ENCODE assay signal across 21 cellular contexts in genomic region chr5:6282360-6282759, GRCh38.
DNase-seq lines count a peak whose midpoint lies in the region; ATAC-seq, FAIRE-seq and TF ChIP-seq lines count a peak whose summit lies in the region.
"Had no signal": no experiment of that assay in that cellular context is flagged by ENCODE, and none has a peak within 500 bp of the region (broad histone marks: within the 10 kb centered on the region; RNA-seq: fewer than 3 reads in every experiment).

No MANE protein-coding gene starts in this region.

- no peak for TF ChIP-seq EP300 in A549 (IDR thresholded peaks at IDR 0.05)
- no peak for TF ChIP-seq EP300 in K562 (IDR thresholded peaks at IDR 0.05; ENCODE audit: low read length)

- H3K4me3 ChIP-seq in A549: no peak overlapping the region
- H3K4me3 ChIP-seq in IMR-90 (ENCODE audit: insufficient read depth, low read depth, low read length): no peak overlapping the region
- no peak overlapping the region for H3K4me3 ChIP-seq in K562
- H3K4me3 ChIP-seq: BLaER1 treated with 17β-estradiol and CSF1 and Interleukin-3, amounts not matched to agents 10 nM and 100 nM had no signal

- TF ChIP-seq CTCF in A549 (IDR thresholded peaks at IDR 0.05) (no peak), IMR-90 (conservative IDR thresholded peaks at IDR 0.05; ENCODE audit: low read depth, low read length) (no peak), K562 (IDR thresholded peaks at IDR 0.05 in 2 of 3, conservative IDR thresholded peaks at IDR 0.05 in 1 of 3; ENCODE audit: insufficient read depth in 2 of 3, low read depth in 1 of 3, low read length in 3 of 3) (no peak), nephron progenitor cell (IDR thresholded peaks at IDR 0.05) (no peak)

- H3K9ac ChIP-seq in IMR-90 (ENCODE audit: low read depth, low read length) (no peak overlapping the region), K562 (ENCODE audit: insufficient read depth in 1 of 2, low read depth in 2 of 2, low read length in 2 of 2) (no peak overlapping the region)
- H3K9ac ChIP-seq: BLaER1 treated with 17β-estradiol and CSF1 and Interleukin-3, amounts not matched to agents 10 nM and 100 nM had no signal

- TF ChIP-seq POLR2A in A549 (IDR thresholded peaks at IDR 0.05; ENCODE audit: low read length) (no peak), IMR-90 (IDR thresholded peaks at IDR 0.05; ENCODE audit: low read depth, low read length) (no peak), K562 (conservative IDR thresholded peaks at IDR 0.05) (no peak)

- H3K27ac Mint-ChIP-seq in stimulated activated memory B cell treated with anti-CD40 and anti-IgM and Interleukin-4, amounts not matched to agents 10 μg/mL and 1 μg/mL and 100 μg/mL, for 72 hours: no peak overlapping the region
- no peak overlapping the region for H3K27ac Mint-ChIP-seq in nephron progenitor cell
- H3K27ac Mint-ChIP-seq: B cell; CD4-positive, alpha-beta T cell; CD8-positive, alpha-beta T cell had no signal

- no peaks in the 10 kb centered on the region; the same call in 2 of the 3 replicates for H3K9me3 ChIP-seq in A549
- peaks cover 14% of the 10 kb centered on the region for H3K9me3 ChIP-seq in IMR-90 (ENCODE audit: control insufficient read depth, insufficient read depth, low read length)
- H3K9me3 ChIP-seq in K562 (replicated peaks; ENCODE audit: control insufficient read depth, insufficient read depth, low read depth, low read length): no peaks in the 10 kb centered on the region

- no peak overlapping the region for H3K23ac ChIP-seq in IMR-90 (ENCODE audit: low read depth, low read length)

- H3K27me3 ChIP-seq in IMR-90 (ENCODE audit: control insufficient read depth, insufficient read depth, low read length) (no peaks in the 10 kb centered on the region), K562 (ENCODE audit: control insufficient read depth in 2 of 2, insufficient read depth in 2 of 2, low read length in 2 of 2) (peaks cover 7 to 8% of the 10 kb centered on the region in 2 experiments; a peak in 4 of 5 replicates)
- H3K27me3 ChIP-seq: BLaER1 treated with 17β-estradiol and CSF1 and Interleukin-3, amounts not matched to agents 10 nM and 100 nM had no signal

- no peak overlapping the region for H3K56ac ChIP-seq in IMR-90 (ENCODE audit: extremely low read depth, insufficient read depth, low read length)

- H3K4me1 ChIP-seq in A549: no peaks in the 10 kb centered on the region
- H3K4me1 ChIP-seq in IMR-90 (ENCODE audit: control insufficient read depth, insufficient read depth, low read length): no peaks in the 10 kb centered on the region
- H3K4me1 ChIP-seq in K562 (replicated peaks in 1 of 2; ENCODE audit: control insufficient read depth in 2 of 2, insufficient read depth in 2 of 2, low read length in 2 of 2): no peaks in the 10 kb centered on the region
- H3K4me1 ChIP-seq: Caco-2 had no signal

- no peaks in the 10 kb centered on the region for H3K79me1 ChIP-seq in IMR-90 (ENCODE audit: low read depth in 1 of 2, low read length in 2 of 2)

- H2BK120ac ChIP-seq in IMR-90 (ENCODE audit: low read depth, low read length): no peak overlapping the region

- H3K4ac ChIP-seq in IMR-90 (ENCODE audit: low read depth, low read length): no peak overlapping the region

- WGBS in A549 (ENCODE audit: missing lambda C conversion rate): 3% methylated on average over 1 of the region's 1 CpG
- WGBS in IMR-90 (ENCODE audit: extremely low coverage in 2 of 2, insufficient read length in 1 of 2), 2 experiments: no CpG with 5 or more reads among the region's 1 CpG
- WGBS in K562 (ENCODE audit: insufficient coverage, low coverage, missing lambda C conversion rate): 0% methylated on average over 1 of the region's 1 CpG

- H4K5ac ChIP-seq in IMR-90 (ENCODE audit: low read depth, low read length): no peak overlapping the region

- POLR2A ChIA-PET in A549 (lab: Yijun Ruan, JAX) (no interaction called here), IMR-90 (lab: Charles Lee; ENCODE audit: unreplicated experiment) (no interaction called here), K562 (lab: Yijun Ruan, JAX) (interaction anchor here (1.3 kb wide), 1 partner anchor 21 kb away, joined by 3 read pairs; no protein-coding TSS in a partner anchor)

- H2AK5ac ChIP-seq in IMR-90 (ENCODE audit: low read depth, low read length): no peak overlapping the region

- TF ChIP-seq RAD21 in A549 (conservative IDR thresholded peaks at IDR 0.05 in 1 of 2, IDR thresholded peaks at IDR 0.05 in 1 of 2): no peak
- no peak for TF ChIP-seq RAD21 in IMR-90 (IDR thresholded peaks at IDR 0.05; ENCODE audit: low read length)
- no peak for TF ChIP-seq RAD21 in K562 (CRISPR knock-in tag; conservative IDR thresholded peaks at IDR 0.05 in 1 of 2, IDR thresholded peaks at IDR 0.05 in 1 of 2)

- H3K4me1 Mint-ChIP-seq in stimulated activated memory B cell treated with anti-CD40 and anti-IgM and Interleukin-4, amounts not matched to agents 10 μg/mL and 1 μg/mL and 100 μg/mL, for 72 hours: no peaks in the 10 kb centered on the region
- H3K4me1 Mint-ChIP-seq in nephron progenitor cell: peaks cover 6% of the 10 kb centered on the region
- H3K4me1 Mint-ChIP-seq: B cell had no signal

- H3K36me3 ChIP-seq in IMR-90 (ENCODE audit: control insufficient read depth, insufficient read depth, low read length) (no peaks in the 10 kb centered on the region), K562 (ENCODE audit: control insufficient read depth, insufficient read depth, low read length) (no peaks in the 10 kb centered on the region)
- H3K36me3 ChIP-seq: BLaER1 treated with 17β-estradiol and CSF1 and Interleukin-3, amounts not matched to agents 10 nM and 100 nM had no signal

- ATAC-seq in A549 (no peak), IMR-90 (ENCODE audit: low read depth) (no peak), K562 (no peak)
- no peak for ATAC-seq in stimulated activated memory B cell treated with anti-CD40 and anti-IgM and Interleukin-4, amounts not matched to agents 10 μg/mL and 1 μg/mL and 100 μg/mL, for 72 hours
- ATAC-seq: CD8-positive, alpha-beta T cell had no signal

- in situ Hi-C loops in IMR-90 (cut with MboI; ENCODE audit: low sequenced_read_pairs) (no loop called here), K562 (cut with MboI) (no loop called here)

- no peak overlapping the region for H2BK15ac ChIP-seq in IMR-90 (ENCODE audit: low read depth, low read length)

- BruUV-seq in IMR-90 (replicated peaks; lab: Mats Ljungman, UMichigan) (no TSS peak), K562 (replicated peaks; lab: Mats Ljungman, UMichigan) (no TSS peak)

- H3K79me2 ChIP-seq in K562 (ENCODE audit: control insufficient read depth, insufficient read depth, low read length): no peaks in the 10 kb centered on the region

- FAIRE-seq in A549 (lab: Jason Lieb, UNC): no peak
- FAIRE-seq in K562 (lab: Jason Lieb, UNC): no peak
- FAIRE-seq: A204.1, D721Med, G401.6, GM12892, GM18507 had no signal

- no peak overlapping the region for H3K4me3 Mint-ChIP-seq in stimulated activated memory B cell treated with anti-CD40 and anti-IgM and Interleukin-4, amounts not matched to agents 10 μg/mL and 1 μg/mL and 100 μg/mL, for 72 hours
- no peak overlapping the region for H3K4me3 Mint-ChIP-seq in nephron progenitor cell
- H3K4me3 Mint-ChIP-seq: B cell; CD4-positive, alpha-beta T cell; CD8-positive, alpha-beta T cell had no signal

- intact Hi-C loops in IMR-90 (cut with micrococcal nuclease): no loop called here
- intact Hi-C loops in K562 (cut with micrococcal nuclease): no loop called here

- no peak for DNase-seq in A549 (ENCODE audit: low read depth in 1 of 2, low spot score in 1 of 2)
- no peak for DNase-seq in IMR-90
- no peak for DNase-seq in K562 (ENCODE audit: extremely low read depth in 1 of 4, low spot score in 3 of 4)
- no peak for DNase-seq in nephron progenitor cell
- DNase-seq: 8988T; AML-193; Caco-2; Calu3; CD4-positive, alpha-beta T cell; CD8-positive, alpha-beta T cell; DMS79 treated with DMSO at 0.1 percent for 48 hours; GF-D8 had no signal

- H3K9me1 ChIP-seq in IMR-90 (ENCODE audit: insufficient read depth, low read length) (no peaks in the 10 kb centered on the region), K562 (ENCODE audit: control insufficient read depth, insufficient read depth, low read length) (no peaks in the 10 kb centered on the region)

- CTCF ChIA-PET in A549 (lab: Yijun Ruan, JAX) (interaction anchor here (0.6 kb wide), 2 partner anchors 20 to 34 kb away, joined by 3 read pairs; no protein-coding TSS in a partner anchor), IMR-90 (lab: Yijun Ruan, JAX) (no interaction called here), K562 (lab: Yijun Ruan, JAX; ENCODE audit: low intra/inter-chr PET ratio) (no interaction called here)

- no peak overlapping the region for H2BK20ac ChIP-seq in IMR-90 (ENCODE audit: low read depth, low read length)

- H2AFZ ChIP-seq in IMR-90 (replicated peaks; ENCODE audit: low read length, poor library complexity) (no peak overlapping the region), K562 (ENCODE audit: low read depth, low read length) (no peak overlapping the region)

- no peak overlapping the region for H3K18ac ChIP-seq in IMR-90 (ENCODE audit: low read depth, low read length)

- H4K20me1 ChIP-seq in IMR-90 (ENCODE audit: insufficient read depth, low read length) (no peaks in the 10 kb centered on the region), K562 (replicated peaks; ENCODE audit: control insufficient read depth, insufficient read depth, low read length) (no peaks in the 10 kb centered on the region)
- H4K20me1 ChIP-seq: BLaER1 treated with 17β-estradiol and CSF1 and Interleukin-3, amounts not matched to agents 10 nM and 100 nM had no signal

- dilution Hi-C loops in IMR-90 (cut with HindIII; ENCODE audit: low sequenced_read_pairs, unreplicated experiment): no loop called here

- H2BK5ac ChIP-seq in IMR-90 (ENCODE audit: low read depth, low read length, poor library complexity, severe bottlenecking): no peak overlapping the region

- no peaks in the 10 kb centered on the region for H3K27me3 Mint-ChIP-seq in stimulated activated memory B cell treated with anti-CD40 and anti-IgM and Interleukin-4, amounts not matched to agents 10 μg/mL and 1 μg/mL and 100 μg/mL, for 72 hours
- peaks cover 22% of the 10 kb centered on the region for H3K27me3 Mint-ChIP-seq in nephron progenitor cell (ENCODE audit: low read depth, poor library complexity)

- no peak overlapping the region for H2AK9ac ChIP-seq in IMR-90 (replicated peaks; ENCODE audit: low read depth, low read length, poor library complexity)

- H3K14ac ChIP-seq in IMR-90 (replicated peaks; ENCODE audit: low read depth, low read length): no peak overlapping the region

- H3K27ac ChIP-seq in A549 (no peak overlapping the region), IMR-90 (ENCODE audit: insufficient read depth, low read length) (no peak overlapping the region), K562 (ENCODE audit: extremely low read depth, low read depth, low read length) (no peak overlapping the region)
- H3K27ac ChIP-seq: BLaER1 treated with 17β-estradiol and CSF1 and Interleukin-3, amounts not matched to agents 10 nM and 100 nM; C4-2B had no signal

- H4K91ac ChIP-seq in IMR-90 (ENCODE audit: insufficient read depth, low read depth, low read length): no peak overlapping the region

- no peaks in the 10 kb centered on the region for H3K9me3 Mint-ChIP-seq in stimulated activated memory B cell treated with anti-CD40 and anti-IgM and Interleukin-4, amounts not matched to agents 10 μg/mL and 1 μg/mL and 100 μg/mL, for 72 hours
- H3K9me3 Mint-ChIP-seq in nephron progenitor cell: no peaks in the 10 kb centered on the region
- H3K9me3 Mint-ChIP-seq: CD4-positive, alpha-beta T cell; CD8-positive, alpha-beta T cell had no signal

- peaks cover 4% of the 10 kb centered on the region for H3K36me3 Mint-ChIP-seq in stimulated activated memory B cell treated with anti-CD40 and anti-IgM and Interleukin-4, amounts not matched to agents 10 μg/mL and 1 μg/mL and 100 μg/mL, for 72 hours
- H3K36me3 Mint-ChIP-seq in nephron progenitor cell (ENCODE audit: low read depth): no peaks in the 10 kb centered on the region
- H3K36me3 Mint-ChIP-seq: CD8-positive, alpha-beta T cell had no signal

- no peak overlapping the region for H4K8ac ChIP-seq in IMR-90 (ENCODE audit: low read depth in 2 of 2, low read length in 2 of 2)

- H3K4me2 ChIP-seq in A549: no peak overlapping the region
- H3K4me2 ChIP-seq in IMR-90 (ENCODE audit: low read depth, low read length): no peak overlapping the region
- no peak overlapping the region for H3K4me2 ChIP-seq in K562 (ENCODE audit: insufficient read depth, low read length)

Comparison
In these comparisons a context has a peak if more than half of its experiments do, and no peak if none do; other contexts are left out.
1. Of the 35 proteins assayed by ChIP-seq in both K562 and A549: peak only in K562: none; only in A549: MAFK; in both: none; in neither: 34.